13 cellular contexts compared by ENCODE assay signal in the genomic region with DNA sequence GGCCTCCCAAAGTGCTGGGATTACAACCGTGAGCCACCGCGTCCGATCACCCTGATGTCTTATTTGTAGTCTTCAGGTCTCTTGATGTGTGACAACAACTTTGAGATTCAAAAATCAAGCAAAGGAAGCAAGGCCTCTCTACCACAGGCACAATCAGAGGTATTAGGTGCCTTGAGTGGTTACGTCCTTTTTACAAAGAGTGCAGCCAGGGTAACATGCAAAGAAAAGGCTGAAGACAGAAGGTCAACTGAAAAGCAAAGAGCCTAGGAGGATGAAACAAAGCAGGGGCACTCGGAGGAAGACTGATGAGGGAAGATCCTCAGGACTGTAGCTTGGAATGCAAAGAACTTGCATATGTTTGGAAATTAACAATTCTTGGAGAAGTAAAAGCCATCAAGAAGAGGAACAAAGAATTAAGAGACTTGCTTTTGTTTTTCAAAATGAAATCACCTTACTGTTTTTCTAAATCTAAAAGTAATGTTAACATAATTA.
"Had no signal": no experiment of that assay in that cellular context is flagged by ENCODE, and none has a peak within 500 bp of the region (broad histone marks: within the 10 kb centered on the region; RNA-seq: fewer than 3 reads in every experiment).

No MANE protein-coding gene starts in this region.

- H3K36me3 ChIP-seq: brain microvascular endothelial cell, heart right ventricle, ovary, sigmoid colon had no signal

- H3K4me3 ChIP-seq: heart right ventricle, ovary, sigmoid colon had no signal

- H3K27me3 ChIP-seq: brain microvascular endothelial cell, heart right ventricle, ovary had no signal

- H3K9me3 ChIP-seq: heart right ventricle, ovary, sigmoid colon had no signal

- H3K4me3 Mint-ChIP-seq: activated naive CD8-positive, alpha-beta T cell treated with anti-CD3 and anti-CD28 coated beads, Interleukin-2, amount 10 ng/mL, durations not matched to agents 7 days and 5 days; dendritic cell treated with granulocyte-macrophage colony-stimulating factor and Interleukin-4, amounts not matched to agents 40 ng/mL and 50 ng/mL, for 4 days; effector memory CD8-positive, alpha-beta T cell had no signal

- H3K4me1 Mint-ChIP-seq: activated naive CD8-positive, alpha-beta T cell treated with anti-CD3 and anti-CD28 coated beads, Interleukin-2, amount 10 ng/mL, durations not matched to agents 7 days and 5 days had no signal

- H3K36me3 Mint-ChIP-seq: activated naive CD8-positive, alpha-beta T cell treated with anti-CD3 and anti-CD28 coated beads, Interleukin-2, amount 10 ng/mL, durations not matched to agents 7 days and 5 days had no signal

- H3K9me3 Mint-ChIP-seq: activated naive CD8-positive, alpha-beta T cell treated with anti-CD3 and anti-CD28 coated beads, Interleukin-2, amount 10 ng/mL, durations not matched to agents 7 days and 5 days; dendritic cell treated with granulocyte-macrophage colony-stimulating factor and Interleukin-4, amounts not matched to agents 40 ng/mL and 50 ng/mL, for 4 days; effector memory CD8-positive, alpha-beta T cell had no signal

- H3K27ac ChIP-seq: brain microvascular endothelial cell, ovary, sigmoid colon had no signal

- H3K4me1 ChIP-seq: sigmoid colon had no signal

- H3K27ac Mint-ChIP-seq: activated naive CD8-positive, alpha-beta T cell treated with anti-CD3 and anti-CD28 coated beads, Interleukin-2, amount 10 ng/mL, durations not matched to agents 7 days and 5 days; dendritic cell treated with granulocyte-macrophage colony-stimulating factor and Interleukin-4, amounts not matched to agents 40 ng/mL and 50 ng/mL, for 4 days; effector memory CD8-positive, alpha-beta T cell had no signal

- ATAC-seq: effector memory CD8-positive, alpha-beta T cell; heart right ventricle; left ventricle myocardium superior had no signal

- DNase-seq: activated CD4-positive, CD25-positive, alpha-beta regulatory T cell treated with anti-CD3 and anti-CD28 coated beads, Interleukin-2, amount 50 U/mL, for 72 hours; activated naive CD4-positive, alpha-beta T cell; activated naive CD8-positive, alpha-beta T cell treated with anti-CD3 and anti-CD28 coated beads, Interleukin-2, amount 10 ng/mL, durations not matched to agents 7 days and 5 days; activated T-cell treated with anti-CD3 and anti-CD28 coated beads for 4 hours; brain microvascular endothelial cell; effector memory CD8-positive, alpha-beta T cell; heart right ventricle; left ventricle myocardium superior; mesenchymal stem cell; ovary; sigmoid colon; stimulated activated CD4-positive, alpha-beta T cell treated with anti-CD3 and anti-CD28 coated beads, Interleukin-1b, Interleukin-23, amount 100 ng/mL, for 48 hours had no signal
